Comparison of ENCODE assay signal across 13 cellular contexts in the genomic region with DNA sequence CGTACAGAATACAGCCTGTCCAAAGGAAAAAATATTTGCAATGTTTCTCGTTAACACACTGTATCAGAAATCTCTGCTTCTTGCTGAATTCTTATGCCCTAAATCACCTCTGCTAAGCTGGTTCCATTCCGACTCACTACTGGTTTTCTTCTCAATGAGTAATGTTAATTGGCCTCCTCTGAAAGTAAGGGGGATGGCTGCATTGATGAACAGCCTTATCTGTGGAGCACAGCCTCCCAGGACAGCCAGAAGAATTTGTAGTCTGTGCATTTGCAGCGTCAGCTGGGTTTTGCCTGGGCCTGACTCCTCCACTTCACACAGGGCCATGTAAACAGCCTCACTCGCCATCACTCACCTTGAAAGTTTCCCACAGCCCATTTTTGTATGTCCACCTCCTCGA.
DNase-seq lines count a peak whose midpoint lies in the region; ATAC-seq and TF ChIP-seq lines count a peak whose summit lies in the region.
"Had no signal": no experiment of that assay in that cellular context is flagged by ENCODE, and none has a peak within 500 bp of the region (broad histone marks: within the 10 kb centered on the region; RNA-seq: fewer than 3 reads in every experiment).

No MANE protein-coding gene starts in this region.

- DNase-seq in AG09319 (ENCODE audit: extremely low read depth, low read depth) (peak; percentile 8), HT1080 (ENCODE audit: low read depth) (peak; percentile 39), cardiac fibroblast (ENCODE audit: low read depth in 2 of 2) (peak; percentile 57 to 63), mesothelial cell of epicardium (ENCODE audit: low spot score in 2 of 2, unreplicated experiment in 2 of 2) (no peak), lower lobe of right lung (no peak)
- no peak for DNase-seq in naive thymus-derived CD8-positive, alpha-beta T cell
- DNase-seq in CD8-positive, alpha-beta T cell = no peak
- DNase-seq: aorta, NCI-H1694 treated with DMSO at 0.1 percent for 48 hours, transverse colon had no signal

- no peaks in the 10 kb centered on the region for H3K36me3 ChIP-seq in lower lobe of right lung
- no peaks in the 10 kb centered on the region for H3K36me3 ChIP-seq in CD8-positive, alpha-beta T cell (ENCODE audit: insufficient read depth, low read length)
- H3K36me3 ChIP-seq: esophagus muscularis mucosa, transverse colon had no signal

- H3K9me3 Mint-ChIP-seq in mesothelial cell of epicardium = peaks cover 3% of the 10 kb centered on the region
- H3K9me3 Mint-ChIP-seq in naive thymus-derived CD8-positive, alpha-beta T cell = peaks cover 0 to 3% (median 0%) of the 10 kb centered on the region in 9 donors
- no peaks in the 10 kb centered on the region for H3K9me3 Mint-ChIP-seq in CD8-positive, alpha-beta T cell
- H3K9me3 Mint-ChIP-seq: T-helper 1 cell treated with Interleukin-12 subunit alpha and Interleukin-12 subunit beta and Interleukin-4 antibody, amounts not matched to agents 30 μg/mL and 1 μg/mL, for 36 hours had no signal

- H3K27ac Mint-ChIP-seq in mesothelial cell of epicardium = peak overlapping the region; percentile 43
- H3K27ac Mint-ChIP-seq in naive thymus-derived CD8-positive, alpha-beta T cell = no peak overlapping the region
- no peak overlapping the region for H3K27ac Mint-ChIP-seq in CD8-positive, alpha-beta T cell
- H3K27ac Mint-ChIP-seq: T-helper 1 cell treated with Interleukin-12 subunit alpha and Interleukin-12 subunit beta and Interleukin-4 antibody, amounts not matched to agents 30 μg/mL and 1 μg/mL, for 36 hours had no signal

- no peak overlapping the region for H3K27ac ChIP-seq in lower lobe of right lung
- no peak overlapping the region for H3K27ac ChIP-seq in CD8-positive, alpha-beta T cell (ENCODE audit: low read depth, low read length)
- H3K27ac ChIP-seq: esophagus muscularis mucosa, transverse colon had no signal

- intact Hi-C loops in lower lobe of right lung (cut with DNase I) = no loop called here
- intact Hi-C loops in CD8-positive, alpha-beta T cell (cut with DNase I, micrococcal nuclease) = no loop called here

- H3K9me3 ChIP-seq in lower lobe of right lung = no peaks in the 10 kb centered on the region
- no peaks in the 10 kb centered on the region for H3K9me3 ChIP-seq in CD8-positive, alpha-beta T cell (ENCODE audit: low read length)
- H3K9me3 ChIP-seq: esophagus muscularis mucosa, transverse colon had no signal

- H3K4me1 Mint-ChIP-seq in mesothelial cell of epicardium = peaks cover 23% of the 10 kb centered on the region
- H3K4me1 Mint-ChIP-seq in naive thymus-derived CD8-positive, alpha-beta T cell = peaks cover 0 to 6% (median 3%) of the 10 kb centered on the region in 4 donors
- H3K4me1 Mint-ChIP-seq in CD8-positive, alpha-beta T cell (ENCODE audit: low read depth) = peaks cover 7% of the 10 kb centered on the region

- no peak overlapping the region for H3K4me3 Mint-ChIP-seq in mesothelial cell of epicardium
- H3K4me3 Mint-ChIP-seq in naive thymus-derived CD8-positive, alpha-beta T cell = no peak overlapping the region
- H3K4me3 Mint-ChIP-seq in CD8-positive, alpha-beta T cell = no peak overlapping the region
- H3K4me3 Mint-ChIP-seq: T-helper 1 cell treated with Interleukin-12 subunit alpha and Interleukin-12 subunit beta and Interleukin-4 antibody, amounts not matched to agents 30 μg/mL and 1 μg/mL, for 36 hours had no signal

- CTCF ChIA-PET in CD8-positive, alpha-beta T cell (lab: Charles Lee) = no interaction called here

- no peak for ATAC-seq in lower lobe of right lung
- ATAC-seq in GM21825 (IDR thresholded peaks at IDR 0.05; ENCODE audit: unreplicated experiment) = no peak
- no peak for ATAC-seq in naive thymus-derived CD8-positive, alpha-beta T cell
- ATAC-seq in CD8-positive, alpha-beta T cell = no peak

- no peaks in the 10 kb centered on the region for H3K36me3 Mint-ChIP-seq in mesothelial cell of epicardium
- no peaks in the 10 kb centered on the region for H3K36me3 Mint-ChIP-seq in naive thymus-derived CD8-positive, alpha-beta T cell
- H3K36me3 Mint-ChIP-seq in CD8-positive, alpha-beta T cell = no peaks in the 10 kb centered on the region

- POLR2A ChIA-PET in naive thymus-derived CD8-positive, alpha-beta T cell (lab: Charles Lee) = no interaction called here
- POLR2A ChIA-PET in CD8-positive, alpha-beta T cell (lab: Charles Lee) = no interaction called here

- no peaks in the 10 kb centered on the region for H3K27me3 Mint-ChIP-seq in mesothelial cell of epicardium (ENCODE audit: low read depth)
- H3K27me3 Mint-ChIP-seq in naive thymus-derived CD8-positive, alpha-beta T cell = peaks cover 0 to 18% (median 7%) of the 10 kb centered on the region in 5 donors
- peaks cover 10% of the 10 kb centered on the region for H3K27me3 Mint-ChIP-seq in CD8-positive, alpha-beta T cell (ENCODE audit: low read depth)

- H3K27me3 ChIP-seq in lower lobe of right lung (ENCODE audit: low read depth) = no peaks in the 10 kb centered on the region
- no peaks in the 10 kb centered on the region for H3K27me3 ChIP-seq in CD8-positive, alpha-beta T cell (ENCODE audit: insufficient read depth, low read length)
- H3K27me3 ChIP-seq: esophagus muscularis mucosa, transverse colon had no signal

- TF ChIP-seq CTCF in AG09319 (IDR thresholded peaks at IDR 0.05; ENCODE audit: low read depth, low read length) (no peak), cardiac fibroblast (IDR thresholded peaks at IDR 0.05; ENCODE audit: low read depth, low read length) (no peak), mesothelial cell of epicardium (IDR thresholded peaks at IDR 0.05; ENCODE audit: unreplicated experiment) (no peak), lower lobe of right lung (IDR thresholded peaks at IDR 0.05) (no peak)
- TF ChIP-seq CTCF in CD8-positive, alpha-beta T cell (IDR thresholded peaks at IDR 0.05) = no peak

- no peaks in the 10 kb centered on the region for H3K4me1 ChIP-seq in lower lobe of right lung
- no peaks in the 10 kb centered on the region for H3K4me1 ChIP-seq in CD8-positive, alpha-beta T cell (ENCODE audit: insufficient read depth, low read length)
- H3K4me1 ChIP-seq: esophagus muscularis mucosa, transverse colon had no signal

- H3K4me3 ChIP-seq in cardiac fibroblast (replicated peaks in 1 of 2; ENCODE audit: low read depth in 2 of 2, low read length in 2 of 2) (no peak overlapping the region), lower lobe of right lung (no peak overlapping the region)
- no peak overlapping the region for H3K4me3 ChIP-seq in CD8-positive, alpha-beta T cell (ENCODE audit: low read depth, low read length)
- H3K4me3 ChIP-seq: esophagus muscularis mucosa, transverse colon had no signal

Comparison
In these comparisons a context has a peak if more than half of its experiments do, and no peak if none do; other contexts are left out.
1. DNase-seq: peak in AG09319 (single experiment), HT1080 (single experiment) and cardiac fibroblast (2 of 2); none in mesothelial cell of epicardium (0 of 2), lower lobe of right lung (single experiment), naive thymus-derived CD8-positive, alpha-beta T cell (0 of 10) and CD8-positive, alpha-beta T cell (0 of 7).